1 cellular context compared by ENCODE assay signal in the genomic region with DNA sequence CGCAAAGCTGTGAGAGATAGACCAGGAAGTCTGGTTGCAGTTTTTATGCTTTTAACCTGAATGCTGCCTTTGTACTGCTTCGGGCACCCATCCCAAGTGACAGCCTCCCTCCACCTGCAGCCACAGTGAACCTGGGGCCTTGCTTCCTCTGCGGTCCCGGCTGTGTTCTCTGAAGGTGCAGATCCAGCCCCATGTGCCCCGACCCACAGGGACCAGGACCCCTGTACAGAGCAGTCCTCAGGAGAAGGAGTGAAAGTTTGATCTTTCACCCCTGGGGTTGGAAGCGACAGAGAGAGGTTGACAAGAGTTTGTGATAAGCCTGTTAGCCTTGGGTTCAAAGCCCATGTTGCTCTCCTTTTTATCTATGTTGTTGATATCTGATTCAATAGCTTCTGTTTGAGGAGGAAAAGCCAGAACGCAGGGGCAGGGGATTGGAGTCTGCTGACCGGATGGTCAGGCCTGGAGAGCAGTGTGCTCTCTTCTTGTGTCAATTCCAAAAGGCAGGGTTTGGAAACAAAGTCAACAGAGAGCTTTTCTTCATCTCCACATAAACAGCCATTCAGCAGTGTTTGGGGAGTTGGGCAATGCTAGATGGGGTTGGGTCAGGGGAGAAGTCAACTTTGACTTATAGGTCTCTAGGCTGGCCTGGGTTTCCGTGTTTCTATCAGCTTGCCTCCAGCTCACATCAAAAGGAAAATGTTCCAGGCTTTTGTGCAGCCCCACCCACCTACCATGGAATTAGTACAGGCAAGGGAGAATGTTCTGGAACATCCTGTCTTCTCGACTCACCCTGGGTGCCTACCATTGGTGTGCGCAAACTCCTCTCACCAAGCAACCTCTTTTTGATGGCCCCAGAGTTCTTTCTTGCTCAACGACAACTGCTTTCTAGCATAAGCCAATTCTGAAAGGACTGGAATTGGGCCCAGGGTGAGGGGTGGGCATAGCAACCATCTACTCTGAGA.
TF ChIP-seq lines count a peak whose summit lies in the region.

No MANE protein-coding gene starts in this region.

TF ChIP-seq in HepG2, 621 proteins besides CTCF, POLR2A, EP300 and RAD21 (continued from another document and continues in another):
- TF ChIP-seq AKAP8 (CRISPR knock-in tag; IDR thresholded peaks at IDR 0.05) (peak; percentile 77; the same call in 1 of the 2 replicates), ZKSCAN5 (CRISPR knock-in tag; IDR thresholded peaks at IDR 0.05) (peak; percentile 87), CBX2 (IDR thresholded peaks at IDR 0.05; ENCODE audit: low read depth, low read length) (no peak), CBX2 (CRISPR knock-in tag; IDR thresholded peaks at IDR 0.05; ENCODE audit: low read depth) (no peak), ZNF292 (CRISPR knock-in tag; IDR thresholded peaks at IDR 0.05; ENCODE audit: borderline replicate concordance, low read depth) (0 out of 2 replicates have a peak, but pooled peaks have one; percentile 62), ZNF382 (CRISPR knock-in tag; IDR thresholded peaks at IDR 0.05; ENCODE audit: borderline replicate concordance) (no peak), PHF5A (CRISPR knock-in tag; IDR thresholded peaks at IDR 0.05; ENCODE audit: low read depth, unreplicated experiment) (peak; percentile 97), BRCA1 (CRISPR knock-in tag; IDR thresholded peaks at IDR 0.05) (0 out of 2 replicates have a peak, but pooled peaks have one; percentile 10), RCOR2 (CRISPR knock-in tag; IDR thresholded peaks at IDR 0.05) (peak; percentile 98), ZFP36L2 (CRISPR knock-in tag; IDR thresholded peaks at IDR 0.05) (no peak), MED1 (CRISPR knock-in tag; IDR thresholded peaks at IDR 0.05) (peak; percentile 100), EZH2 (conservative IDR thresholded peaks at IDR 0.05; ENCODE audit: low read depth, low read length) (no peak), ZBTB21 (CRISPR knock-in tag; IDR thresholded peaks at IDR 0.05) (peak; percentile 39; the same call in 1 of the 2 replicates), POLR2G (IDR thresholded peaks at IDR 0.05; ENCODE audit: low read depth, low read length) (peak; percentile 72), U2AF1 (optimal IDR thresholded peaks at IDR 0.05; ENCODE audit: low read depth, low read length) (peak; percentile 87), ZNF883 (CRISPR knock-in tag; IDR thresholded peaks at IDR 0.05; ENCODE audit: not compliant biosample characterization) (no peak), ZNF383 (CRISPR knock-in tag; IDR thresholded peaks at IDR 0.05; ENCODE audit: borderline replicate concordance) (peak; percentile 91; the same call in 1 of the 2 replicates), CCDC6 (CRISPR knock-in tag; IDR thresholded peaks at IDR 0.05) (peak; percentile 19; the same call in 1 of the 2 replicates), RNF2 (conservative IDR thresholded peaks at IDR 0.05; ENCODE audit: low read depth) (no peak), FOXA1 (IDR thresholded peaks at IDR 0.05) (peak; percentile 99), FOXA1 (CRISPR knock-in tag; IDR thresholded peaks at IDR 0.05) (peak; percentile 100), CBFB (CRISPR knock-in tag; IDR thresholded peaks at IDR 0.05) (peak; percentile 89), RFX3 (CRISPR knock-in tag; IDR thresholded peaks at IDR 0.05) (no peak; the same call in 1 of the 2 replicates), KLF12 (CRISPR knock-in tag; IDR thresholded peaks at IDR 0.05; ENCODE audit: borderline replicate concordance) (peak; percentile 87), SIX1 (CRISPR knock-in tag; IDR thresholded peaks at IDR 0.05; ENCODE audit: borderline replicate concordance) (peak; percentile 93), ZNF674 (CRISPR knock-in tag; IDR thresholded peaks at IDR 0.05; ENCODE audit: low read depth) (no peak), ZNF644 (CRISPR knock-in tag; IDR thresholded peaks at IDR 0.05; ENCODE audit: low read depth) (peak; percentile 54; the same call in 1 of the 2 replicates), JUN (CRISPR knock-in tag; IDR thresholded peaks at IDR 0.05) (peak; percentile 94), ZBTB8A (CRISPR knock-in tag; IDR thresholded peaks at IDR 0.05; ENCODE audit: borderline replicate concordance, low read depth) (peak; percentile 88; the same call in 1 of the 2 replicates), ZKSCAN8 (CRISPR knock-in tag; IDR thresholded peaks at IDR 0.05; ENCODE audit: borderline replicate concordance) (peak; percentile 5; the same call in 1 of the 2 replicates), TAF15 (IDR thresholded peaks at IDR 0.05; ENCODE audit: low read depth, low read length, poor library complexity, severe bottlenecking) (no peak), TCF12 (IDR thresholded peaks at IDR 0.05) (no peak), TCF12 (CRISPR knock-in tag; IDR thresholded peaks at IDR 0.05) (peak; percentile 100), ZNF788 (CRISPR knock-in tag; IDR thresholded peaks at IDR 0.05; ENCODE audit: borderline replicate concordance) (peak; percentile 86), HOXA3 (CRISPR knock-in tag; IDR thresholded peaks at IDR 0.05) (peak; percentile 92), TBX3 (IDR thresholded peaks at IDR 0.05; ENCODE audit: borderline replicate concordance) (peak; percentile 96), NPAS2 (CRISPR knock-in tag; IDR thresholded peaks at IDR 0.05; ENCODE audit: borderline replicate concordance) (no peak), PTBP1 (IDR thresholded peaks at IDR 0.05; ENCODE audit: low read depth, low read length, poor library complexity, severe bottlenecking) (no peak)
- TF ChIP-seq, protein P1, sequence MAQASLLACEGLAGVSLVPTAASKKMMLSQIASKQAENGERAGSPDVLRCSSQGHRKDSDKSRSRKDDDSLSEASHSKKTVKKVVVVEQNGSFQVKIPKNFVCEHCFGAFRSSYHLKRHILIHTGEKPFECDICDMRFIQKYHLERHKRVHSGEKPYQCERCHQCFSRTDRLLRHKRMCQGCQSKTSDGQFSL (CRISPR knock-in tag; IDR thresholded peaks at IDR 0.05) = peak; percentile 30; the same call in 1 of the 2 replicates
- TF ChIP-seq, protein P2, sequence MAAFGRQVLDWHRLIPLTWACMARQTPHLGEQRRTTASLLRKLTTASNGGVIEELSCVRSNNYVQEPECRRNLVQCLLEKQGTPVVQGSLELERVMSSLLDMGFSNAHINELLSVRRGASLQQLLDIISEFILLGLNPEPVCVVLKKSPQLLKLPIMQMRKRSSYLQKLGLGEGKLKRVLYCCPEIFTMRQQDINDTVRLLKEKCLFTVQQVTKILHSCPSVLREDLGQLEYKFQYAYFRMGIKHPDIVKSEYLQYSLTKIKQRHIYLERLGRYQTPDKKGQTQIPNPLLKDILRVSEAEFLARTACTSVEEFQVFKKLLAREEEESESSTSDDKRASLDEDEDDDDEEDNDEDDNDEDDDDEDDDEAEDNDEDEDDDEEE (CRISPR knock-in tag; IDR thresholded peaks at IDR 0.05) = no peak
- TF ChIP-seq, protein P3, sequence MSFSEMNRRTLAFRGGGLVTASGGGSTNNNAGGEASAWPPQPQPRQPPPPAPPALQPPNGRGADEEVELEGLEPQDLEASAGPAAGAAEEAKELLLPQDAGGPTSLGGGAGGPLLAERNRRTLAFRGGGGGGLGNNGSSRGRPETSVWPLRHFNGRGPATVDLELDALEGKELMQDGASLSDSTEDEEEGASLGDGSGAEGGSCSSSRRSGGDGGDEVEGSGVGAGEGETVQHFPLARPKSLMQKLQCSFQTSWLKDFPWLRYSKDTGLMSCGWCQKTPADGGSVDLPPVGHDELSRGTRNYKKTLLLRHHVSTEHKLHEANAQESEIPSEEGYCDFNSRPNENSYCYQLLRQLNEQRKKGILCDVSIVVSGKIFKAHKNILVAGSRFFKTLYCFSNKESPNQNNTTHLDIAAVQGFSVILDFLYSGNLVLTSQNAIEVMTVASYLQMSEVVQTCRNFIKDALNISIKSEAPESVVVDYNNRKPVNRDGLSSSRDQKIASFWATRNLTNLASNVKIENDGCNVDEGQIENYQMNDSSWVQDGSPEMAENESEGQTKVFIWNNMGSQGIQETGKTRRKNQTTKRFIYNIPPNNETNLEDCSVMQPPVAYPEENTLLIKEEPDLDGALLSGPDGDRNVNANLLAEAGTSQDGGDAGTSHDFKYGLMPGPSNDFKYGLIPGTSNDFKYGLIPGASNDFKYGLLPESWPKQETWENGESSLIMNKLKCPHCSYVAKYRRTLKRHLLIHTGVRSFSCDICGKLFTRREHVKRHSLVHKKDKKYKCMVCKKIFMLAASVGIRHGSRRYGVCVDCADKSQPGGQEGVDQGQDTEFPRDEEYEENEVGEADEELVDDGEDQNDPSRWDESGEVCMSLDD (CRISPR knock-in tag; IDR thresholded peaks at IDR 0.05; ENCODE audit: borderline replicate concordance) = peak; percentile 27; the same call in 1 of the 2 replicates
- TF ChIP-seq, protein P4, sequence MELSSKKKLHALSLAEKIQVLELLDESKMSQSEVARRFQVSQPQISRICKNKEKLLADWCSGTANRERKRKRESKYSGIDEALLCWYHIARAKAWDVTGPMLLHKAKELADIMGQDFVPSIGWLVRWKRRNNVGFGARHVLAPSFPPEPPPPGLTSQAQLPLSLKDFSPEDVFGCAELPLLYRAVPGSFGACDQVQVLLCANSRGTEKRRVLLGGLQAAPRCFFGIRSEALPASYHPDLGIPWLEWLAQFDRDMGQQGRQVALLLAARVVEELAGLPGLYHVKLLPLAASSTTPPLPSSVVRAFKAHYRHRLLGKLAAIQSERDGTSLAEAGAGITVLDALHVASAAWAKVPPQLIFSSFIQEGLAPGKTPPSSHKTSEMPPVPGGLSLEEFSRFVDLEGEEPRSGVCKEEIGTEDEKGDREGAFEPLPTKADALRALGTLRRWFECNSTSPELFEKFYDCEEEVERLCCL (CRISPR knock-in tag; IDR thresholded peaks at IDR 0.05; ENCODE audit: borderline replicate concordance) = no peak
- TF ChIP-seq, protein P5, sequence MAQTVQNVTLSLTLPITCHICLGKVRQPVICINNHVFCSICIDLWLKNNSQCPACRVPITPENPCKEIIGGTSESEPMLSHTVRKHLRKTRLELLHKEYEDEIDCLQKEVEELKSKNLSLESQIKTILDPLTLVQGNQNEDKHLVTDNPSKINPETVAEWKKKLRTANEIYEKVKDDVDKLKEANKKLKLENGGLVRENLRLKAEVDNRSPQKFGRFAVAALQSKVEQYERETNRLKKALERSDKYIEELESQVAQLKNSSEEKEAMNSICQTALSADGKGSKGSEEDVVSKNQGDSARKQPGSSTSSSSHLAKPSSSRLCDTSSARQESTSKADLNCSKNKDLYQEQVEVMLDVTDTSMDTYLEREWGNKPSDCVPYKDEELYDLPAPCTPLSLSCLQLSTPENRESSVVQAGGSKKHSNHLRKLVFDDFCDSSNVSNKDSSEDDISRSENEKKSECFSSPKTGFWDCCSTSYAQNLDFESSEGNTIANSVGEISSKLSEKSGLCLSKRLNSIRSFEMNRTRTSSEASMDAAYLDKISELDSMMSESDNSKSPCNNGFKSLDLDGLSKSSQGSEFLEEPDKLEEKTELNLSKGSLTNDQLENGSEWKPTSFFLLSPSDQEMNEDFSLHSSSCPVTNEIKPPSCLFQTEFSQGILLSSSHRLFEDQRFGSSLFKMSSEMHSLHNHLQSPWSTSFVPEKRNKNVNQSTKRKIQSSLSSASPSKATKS (CRISPR knock-in tag; IDR thresholded peaks at IDR 0.05) = peak; percentile 87; the same call in 1 of the 2 replicates
- TF ChIP-seq, protein P6, sequence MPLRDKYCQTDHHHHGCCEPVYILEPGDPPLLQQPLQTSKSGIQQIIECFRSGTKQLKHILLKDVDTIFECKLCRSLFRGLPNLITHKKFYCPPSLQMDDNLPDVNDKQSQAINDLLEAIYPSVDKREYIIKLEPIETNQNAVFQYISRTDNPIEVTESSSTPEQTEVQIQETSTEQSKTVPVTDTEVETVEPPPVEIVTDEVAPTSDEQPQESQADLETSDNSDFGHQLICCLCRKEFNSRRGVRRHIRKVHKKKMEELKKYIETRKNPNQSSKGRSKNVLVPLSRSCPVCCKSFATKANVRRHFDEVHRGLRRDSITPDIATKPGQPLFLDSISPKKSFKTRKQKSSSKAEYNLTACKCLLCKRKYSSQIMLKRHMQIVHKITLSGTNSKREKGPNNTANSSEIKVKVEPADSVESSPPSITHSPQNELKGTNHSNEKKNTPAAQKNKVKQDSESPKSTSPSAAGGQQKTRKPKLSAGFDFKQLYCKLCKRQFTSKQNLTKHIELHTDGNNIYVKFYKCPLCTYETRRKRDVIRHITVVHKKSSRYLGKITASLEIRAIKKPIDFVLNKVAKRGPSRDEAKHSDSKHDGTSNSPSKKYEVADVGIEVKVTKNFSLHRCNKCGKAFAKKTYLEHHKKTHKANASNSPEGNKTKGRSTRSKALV (CRISPR knock-in tag; IDR thresholded peaks at IDR 0.05) = peak; percentile 61
- TF ChIP-seq, protein P7, sequence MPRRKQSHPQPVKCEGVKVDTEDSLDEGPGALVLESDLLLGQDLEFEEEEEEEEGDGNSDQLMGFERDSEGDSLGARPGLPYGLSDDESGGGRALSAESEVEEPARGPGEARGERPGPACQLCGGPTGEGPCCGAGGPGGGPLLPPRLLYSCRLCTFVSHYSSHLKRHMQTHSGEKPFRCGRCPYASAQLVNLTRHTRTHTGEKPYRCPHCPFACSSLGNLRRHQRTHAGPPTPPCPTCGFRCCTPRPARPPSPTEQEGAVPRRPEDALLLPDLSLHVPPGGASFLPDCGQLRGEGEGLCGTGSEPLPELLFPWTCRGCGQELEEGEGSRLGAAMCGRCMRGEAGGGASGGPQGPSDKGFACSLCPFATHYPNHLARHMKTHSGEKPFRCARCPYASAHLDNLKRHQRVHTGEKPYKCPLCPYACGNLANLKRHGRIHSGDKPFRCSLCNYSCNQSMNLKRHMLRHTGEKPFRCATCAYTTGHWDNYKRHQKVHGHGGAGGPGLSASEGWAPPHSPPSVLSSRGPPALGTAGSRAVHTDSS (CRISPR knock-in tag; conservative IDR thresholded peaks at IDR 0.05) = 0 out of 2 replicates have a peak, but pooled peaks have one; percentile 41
- TF ChIP-seq, protein P8, sequence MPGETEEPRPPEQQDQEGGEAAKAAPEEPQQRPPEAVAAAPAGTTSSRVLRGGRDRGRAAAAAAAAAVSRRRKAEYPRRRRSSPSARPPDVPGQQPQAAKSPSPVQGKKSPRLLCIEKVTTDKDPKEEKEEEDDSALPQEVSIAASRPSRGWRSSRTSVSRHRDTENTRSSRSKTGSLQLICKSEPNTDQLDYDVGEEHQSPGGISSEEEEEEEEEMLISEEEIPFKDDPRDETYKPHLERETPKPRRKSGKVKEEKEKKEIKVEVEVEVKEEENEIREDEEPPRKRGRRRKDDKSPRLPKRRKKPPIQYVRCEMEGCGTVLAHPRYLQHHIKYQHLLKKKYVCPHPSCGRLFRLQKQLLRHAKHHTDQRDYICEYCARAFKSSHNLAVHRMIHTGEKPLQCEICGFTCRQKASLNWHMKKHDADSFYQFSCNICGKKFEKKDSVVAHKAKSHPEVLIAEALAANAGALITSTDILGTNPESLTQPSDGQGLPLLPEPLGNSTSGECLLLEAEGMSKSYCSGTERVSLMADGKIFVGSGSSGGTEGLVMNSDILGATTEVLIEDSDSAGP (CRISPR knock-in tag; IDR thresholded peaks at IDR 0.05; ENCODE audit: borderline replicate concordance) = peak; percentile 81
